Comparison of ENCODE assay signal across 1 cellular context in genomic region chr16:55351936-55352335, GRCh38.
TF ChIP-seq lines count a peak whose summit lies in the region.

No MANE protein-coding gene starts in this region.

TF ChIP-seq in HepG2, 621 proteins besides CTCF, POLR2A, EP300 and RAD21 (continued from another document):
- TF ChIP-seq SNAPC4 (CRISPR knock-in tag; IDR thresholded peaks at IDR 0.05): no peak
- TF ChIP-seq ZNF468 (CRISPR knock-in tag; IDR thresholded peaks at IDR 0.05): no peak
- TF ChIP-seq RERE (CRISPR knock-in tag; IDR thresholded peaks at IDR 0.05; ENCODE audit: low read depth): no peak
- no peak for TF ChIP-seq ZMYM4 (CRISPR knock-in tag; IDR thresholded peaks at IDR 0.05)
- TF ChIP-seq ZBTB43 (CRISPR knock-in tag; conservative IDR thresholded peaks at IDR 0.05): no peak
- no peak for TF ChIP-seq ZNF704 (CRISPR knock-in tag; IDR thresholded peaks at IDR 0.05; ENCODE audit: borderline replicate concordance)
- no peak for TF ChIP-seq TFE3 (CRISPR knock-in tag; IDR thresholded peaks at IDR 0.05)
- no peak for TF ChIP-seq KAT8 (CRISPR knock-in tag; IDR thresholded peaks at IDR 0.05)
- no peak for TF ChIP-seq KDM3A (CRISPR knock-in tag; IDR thresholded peaks at IDR 0.05; ENCODE audit: low read depth)
- TF ChIP-seq ZBTB21 (CRISPR knock-in tag; IDR thresholded peaks at IDR 0.05): 0 out of 2 replicates have a peak, but pooled peaks have one; percentile 39
- TF ChIP-seq ATF4 (CRISPR knock-in tag; IDR thresholded peaks at IDR 0.05): no peak
- TF ChIP-seq ZNF484 (CRISPR knock-in tag; IDR thresholded peaks at IDR 0.05; ENCODE audit: borderline replicate concordance, low read depth): no peak
- no peak for TF ChIP-seq ZNF746 (CRISPR knock-in tag; IDR thresholded peaks at IDR 0.05)
- TF ChIP-seq ZNF263 (CRISPR knock-in tag; IDR thresholded peaks at IDR 0.05): no peak
- TF ChIP-seq RXRB (CRISPR knock-in tag; IDR thresholded peaks at IDR 0.05; ENCODE audit: borderline replicate concordance): 0 out of 2 replicates have a peak, but pooled peaks have one; percentile 16
- no peak for TF ChIP-seq ELK4 (CRISPR knock-in tag; IDR thresholded peaks at IDR 0.05; ENCODE audit: borderline replicate concordance)
- TF ChIP-seq ZNF496 (CRISPR knock-in tag; IDR thresholded peaks at IDR 0.05; ENCODE audit: insufficient replicate concordance): no peak
- TF ChIP-seq DR1 (CRISPR knock-in tag; IDR thresholded peaks at IDR 0.05): no peak
- no peak for TF ChIP-seq TBX3 (IDR thresholded peaks at IDR 0.05; ENCODE audit: borderline replicate concordance)
- no peak for TF ChIP-seq FOXP4 (CRISPR knock-in tag; IDR thresholded peaks at IDR 0.05)
- no peak for TF ChIP-seq MTA3 (CRISPR knock-in tag; IDR thresholded peaks at IDR 0.05)
- TF ChIP-seq ZNF251 (CRISPR knock-in tag; IDR thresholded peaks at IDR 0.05): no peak
- TF ChIP-seq MED1 (CRISPR knock-in tag; IDR thresholded peaks at IDR 0.05): no peak
- no peak for TF ChIP-seq RNF219 (CRISPR knock-in tag; IDR thresholded peaks at IDR 0.05)
- peak; percentile 35; the same call in 1 of the 2 replicates for TF ChIP-seq THRA (CRISPR knock-in tag; IDR thresholded peaks at IDR 0.05; ENCODE audit: borderline replicate concordance)
- TF ChIP-seq ZNF749 (CRISPR knock-in tag; IDR thresholded peaks at IDR 0.05; ENCODE audit: borderline replicate concordance): no peak
- TF ChIP-seq HNF4A (CRISPR knock-in tag; IDR thresholded peaks at IDR 0.05): peak; percentile 22; the same call in 1 of the 2 replicates
- no peak for TF ChIP-seq HDAC6 (IDR thresholded peaks at IDR 0.05; ENCODE audit: low read depth, low read length)
- no peak for TF ChIP-seq DRAP1 (CRISPR knock-in tag; IDR thresholded peaks at IDR 0.05)
- TF ChIP-seq GTF3A (CRISPR knock-in tag; conservative IDR thresholded peaks at IDR 0.05): no peak
